26 cellular contexts compared by ENCODE assay signal in the genomic region with DNA sequence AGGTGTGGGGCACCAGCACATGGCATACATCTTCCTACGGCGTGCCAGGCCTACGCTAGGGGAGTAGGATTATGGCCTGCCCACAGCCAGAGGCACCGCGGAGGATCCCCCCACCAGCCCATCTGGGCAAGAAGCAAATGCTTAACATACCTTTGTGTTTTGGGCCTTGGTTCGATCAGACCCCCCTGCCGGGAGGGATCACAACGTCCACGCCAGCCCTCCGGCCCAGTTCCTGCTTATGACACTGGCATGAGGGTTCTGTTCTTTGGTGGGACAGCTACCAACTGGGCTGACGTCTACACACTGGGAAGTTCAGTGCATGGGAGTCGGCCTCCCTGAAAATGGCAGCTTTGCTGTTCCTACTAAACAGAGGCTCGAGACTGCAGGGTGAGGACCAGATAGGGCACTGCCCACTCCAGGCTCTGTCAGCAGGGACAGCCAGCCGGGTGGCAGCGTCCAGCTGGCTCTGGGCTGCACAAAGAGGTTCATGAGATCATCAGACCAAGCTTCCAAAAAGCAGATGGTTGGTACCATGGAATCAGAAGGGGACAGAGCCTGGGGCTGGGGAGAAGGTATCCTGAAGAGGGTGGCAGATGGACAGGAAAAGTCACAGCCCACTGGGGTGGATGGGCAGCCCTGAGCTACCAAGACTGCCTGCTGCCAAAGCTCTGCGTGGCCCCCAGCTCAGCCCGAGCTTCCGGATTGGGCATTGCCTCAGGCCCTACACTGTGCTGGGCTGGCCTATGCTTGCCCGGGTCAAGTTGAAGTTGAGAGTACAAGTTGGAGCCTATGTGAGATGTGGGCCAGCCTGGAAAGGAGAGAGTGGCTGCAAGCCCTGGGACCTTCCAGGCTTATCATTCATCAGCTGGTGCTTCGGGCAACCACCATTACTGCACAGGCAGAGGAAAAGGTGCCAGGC.
"Had no signal": no experiment of that assay in that cellular context is flagged by ENCODE, and none has a peak within 500 bp of the region (broad histone marks: within the 10 kb centered on the region; RNA-seq: fewer than 3 reads in every experiment).

No MANE protein-coding gene starts in this region.

- H3K9me3 Mint-ChIP-seq: activated naive CD4-positive, alpha-beta T cell treated with anti-CD3 and anti-CD28 coated beads for 36 hours; activated naive CD8-positive, alpha-beta T cell treated with anti-CD3 and anti-CD28 coated beads, Interleukin-2, amount 10 ng/mL, durations not matched to agents 7 days and 5 days; nephron progenitor cell; WTC11 had no signal

- H3K27ac Mint-ChIP-seq: activated naive CD4-positive, alpha-beta T cell treated with anti-CD3 and anti-CD28 coated beads for 36 hours; activated naive CD8-positive, alpha-beta T cell treated with anti-CD3 and anti-CD28 coated beads, Interleukin-2, amount 10 ng/mL, durations not matched to agents 7 days and 5 days; nephron progenitor cell; WTC11 had no signal

- DNase-seq: activated CD4-positive, alpha-beta T cell treated with anti-CD3 and anti-CD28 coated beads for 4 hours; activated CD4-positive, alpha-beta T cell treated with anti-CD3 and anti-CD28 coated beads, Interleukin-2, amount 50 U/mL, for 48 hours; activated CD8-positive, alpha-beta memory T cell treated with anti-CD3 and anti-CD28 coated beads, Interleukin-2, amount 50 U/mL, for 48 hours; activated effector memory CD4-positive, alpha-beta T cell treated with Interleukin-2 at 50 U/mL for 16 hours; activated naive CD4-positive, alpha-beta T cell treated with anti-CD3 and anti-CD28 coated beads for 36 hours; activated naive CD8-positive, alpha-beta T cell treated with anti-CD3 and anti-CD28 coated beads, Interleukin-2, amount 10 ng/mL, durations not matched to agents 7 days and 5 days; activated T-cell treated with anti-CD3 and anti-CD28 coated beads, Interleukin-2, amount 50 U/mL, for 48 hours; amniotic stem cell; cerebellar nuclear complex; heart left ventricle; islet precursor cell; left cardiac atrium; mesenchymal stem cell; mucosa of descending colon; nephron progenitor cell; nucleus accumbens; stimulated activated CD4-positive, alpha-beta T cell treated with anti-CD3 and anti-CD28 coated beads, Interleukin-2, amount 100 ng/mL, for 48 hours; stimulated activated naive CD4-positive, alpha-beta T cell treated with Interleukin-2 at 50 U/mL for 16 hours; substantia nigra; T1000; tibial artery had no signal

- H3K36me3 Mint-ChIP-seq: activated naive CD8-positive, alpha-beta T cell treated with anti-CD3 and anti-CD28 coated beads, Interleukin-2, amount 10 ng/mL, durations not matched to agents 7 days and 5 days; WTC11 had no signal

- H3K4me3 ChIP-seq: coronary artery, heart left ventricle, mucosa of descending colon, smooth muscle cell, tibial artery had no signal

- H3K27me3 ChIP-seq: tibial artery had no signal

- H3K4me3 Mint-ChIP-seq: activated naive CD4-positive, alpha-beta T cell treated with anti-CD3 and anti-CD28 coated beads for 36 hours; activated naive CD8-positive, alpha-beta T cell treated with anti-CD3 and anti-CD28 coated beads, Interleukin-2, amount 10 ng/mL, durations not matched to agents 7 days and 5 days; nephron progenitor cell; WTC11 had no signal

- H3K36me3 ChIP-seq: heart left ventricle, tibial artery had no signal

- H3K27ac ChIP-seq: coronary artery, epithelial cell of prostate, heart left ventricle, tibial artery had no signal

- H3K9me3 ChIP-seq: heart left ventricle, mucosa of descending colon, tibial artery had no signal

- H3K4me1 Mint-ChIP-seq: activated naive CD8-positive, alpha-beta T cell treated with anti-CD3 and anti-CD28 coated beads, Interleukin-2, amount 10 ng/mL, durations not matched to agents 7 days and 5 days had no signal

- ATAC-seq: left cardiac atrium, mucosa of descending colon, sciatic nerve, WTC11 had no signal

- H3K4me2 ChIP-seq: smooth muscle cell had no signal

- H3K4me1 ChIP-seq: tibial artery had no signal
